ENCODE assay signal across 8 cellular contexts in the genomic region with DNA sequence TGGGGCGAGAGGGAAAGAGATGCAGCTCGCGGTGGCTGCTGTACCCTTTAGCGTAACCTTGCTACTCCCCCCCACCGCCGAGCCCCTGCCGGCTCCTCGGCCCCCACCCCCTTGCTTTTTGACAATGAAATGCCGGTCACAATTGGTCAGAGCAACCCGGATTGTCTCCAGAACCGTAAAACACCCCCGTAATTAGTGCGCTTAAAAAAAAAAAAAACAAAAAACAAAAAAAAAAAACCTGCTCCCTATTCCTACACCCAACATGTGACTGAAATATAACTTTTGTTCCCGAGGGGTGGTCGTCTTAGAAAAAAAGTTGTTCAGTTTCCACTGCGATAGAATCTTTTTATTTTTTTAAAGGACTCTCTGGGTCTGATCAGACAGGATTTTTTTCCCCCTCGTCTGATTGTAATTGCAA. TPM values are rescaled to one million over a fixed set of nuclear protein-coding genes. Genes with fewer than 3 reads are reported as not detected.
A peak's percentile ranks its signal among the peaks of the same experiment; 100 is the strongest.
DNase-seq lines count a peak whose midpoint lies in the region; TF ChIP-seq lines count a peak whose summit lies in the region.

No MANE protein-coding gene starts in this region.

- DNase-seq in HFF-Myc (ENCODE audit: extremely low read depth, low read depth): no peak
- DNase-seq in fibroblast of the aortic adventitia (ENCODE audit: low read depth): no peak
- DNase-seq in NCI-H345 (lab: John Stamatoyannopoulos, UW): no peak
- DNase-seq in RKO (ENCODE audit: low spot score): no peak
- no peak for DNase-seq in activated CD4-positive, CD25-positive, alpha-beta regulatory T cell treated with anti-CD3 and anti-CD28 coated beads, Interleukin-2, amount 50 U/mL, for 72 hours
- DNase-seq in SHP77 treated with DMSO at 0.1 percent for 48 hours (lab: John Stamatoyannopoulos, UW): no peak

- peak overlapping the region; percentile 87 for H3K9ac ChIP-seq in skeletal muscle satellite cell (ENCODE audit: low read depth, low read length)

- H3K9me3 ChIP-seq in skeletal muscle satellite cell (replicated peaks; ENCODE audit: low read length): no peaks in the 10 kb centered on the region

- no peaks in the 10 kb centered on the region for H3K36me3 ChIP-seq in skeletal muscle satellite cell (ENCODE audit: insufficient read depth, low read length)

- H3K27me3 ChIP-seq in skeletal muscle satellite cell (ENCODE audit: control insufficient read depth, insufficient read depth, low read length): no peaks in the 10 kb centered on the region

- H3K4me3 ChIP-seq in HFF-Myc (replicated peaks; ENCODE audit: low read depth, low read length): peak overlapping the region; percentile 83
- H3K4me3 ChIP-seq in WI38 (ENCODE audit: low read depth, low read length): peak overlapping the region; percentile 86
- H3K4me3 ChIP-seq in fibroblast of the aortic adventitia (ENCODE audit: low read depth, low read length): peak overlapping the region; percentile 97
- H3K4me3 ChIP-seq in skeletal muscle satellite cell (ENCODE audit: low read length): peak overlapping the region; percentile 80

- no peak for TF ChIP-seq CTCF in HFF-Myc (IDR thresholded peaks at IDR 0.05; ENCODE audit: low read depth, low read length, missing control alignments)
- TF ChIP-seq CTCF in WI38 (IDR thresholded peaks at IDR 0.05; ENCODE audit: low read depth, low read length): no peak
- TF ChIP-seq CTCF in fibroblast of the aortic adventitia (IDR thresholded peaks at IDR 0.05; ENCODE audit: insufficient read depth, low read length): no peak

- peak overlapping the region; percentile 91 for H3K4me2 ChIP-seq in skeletal muscle satellite cell (ENCODE audit: low read length)

- H3K4me1 ChIP-seq in skeletal muscle satellite cell (ENCODE audit: control insufficient read depth, insufficient read depth, low read length): peaks cover 27% of the 10 kb centered on the region

RNA-seq across cellular contexts. Expression of gene ETV6, which starts 0.8 kb away (rescaled TPM):
- 6.1 and 14.7 TPM in 2 replicates for total RNA-seq in fibroblast of the aortic adventitia (ENCODE audit: low replicate concordance)
- total RNA-seq in skeletal muscle satellite cell (2012; rRNA removed): 4.3 and 4.4 TPM in 2 replicates
